ENCODE assay signal across 13 cellular contexts in genomic region chr17:49209061-49209571, GRCh38. TPM values are rescaled to one million over a fixed set of nuclear protein-coding genes. Genes with fewer than 3 reads are reported as not detected.
A peak's percentile ranks its signal among the peaks of the same experiment; 100 is the strongest.
DNase-seq lines count a peak whose midpoint lies in the region; ATAC-seq and TF ChIP-seq lines count a peak whose summit lies in the region.
"Had no signal": no experiment of that assay in that cellular context is flagged by ENCODE, and none has a peak within 500 bp of the region (broad histone marks: within the 10 kb centered on the region; RNA-seq: fewer than 3 reads in every experiment).

No MANE protein-coding gene starts in this region.

- no peak overlapping the region for H3K9ac ChIP-seq in SU-DHL-6 (ENCODE audit: low read length)

- peak overlapping the region; percentile 64 for H3K27ac Mint-ChIP-seq in activated naive CD4-positive, alpha-beta T cell treated with anti-CD3 and anti-CD28 coated beads, Interleukin-2, amount 10 ng/mL, durations not matched to agents 7 days and 5 days

- H3K4me2 ChIP-seq in SU-DHL-6 (ENCODE audit: low read depth, low read length, poor library complexity, severe bottlenecking), result peak overlapping the region; percentile 88

- CTCF ChIA-PET in activated naive CD4-positive, alpha-beta T cell treated with anti-CD3 and anti-CD28 coated beads, Interleukin-2, amount 10 ng/mL, durations not matched to agents 7 days and 5 days (lab: Charles Lee), result interaction anchor here (1.3 to 2.9 kb wide), 5 partner anchors 11 to 20 kb away, joined by 4 to 13 read pairs (median 5); no protein-coding TSS in a partner anchor

- H3K27me3 ChIP-seq in SU-DHL-6 (ENCODE audit: low read length), result no peaks in the 10 kb centered on the region
- no peaks in the 10 kb centered on the region for H3K27me3 ChIP-seq in upper lobe of left lung
- no peaks in the 10 kb centered on the region for H3K27me3 ChIP-seq in body of pancreas
- H3K27me3 ChIP-seq: ascending aorta had no signal

- H3K4me1 ChIP-seq in upper lobe of left lung (peaks cover 16 to 39% (median 31%) of the 10 kb centered on the region in 4 donors), body of pancreas (peaks cover 5% of the 10 kb centered on the region)
- H3K4me1 ChIP-seq: ascending aorta had no signal

- peaks cover 19% of the 10 kb centered on the region for H3K79me2 ChIP-seq in SU-DHL-6 (ENCODE audit: insufficient read depth, low read length)

- ATAC-seq in upper lobe of left lung (ENCODE audit: low FRiP score in 2 of 2) (no peak), body of pancreas (no peak)

- H3K9me3 Mint-ChIP-seq in activated naive CD4-positive, alpha-beta T cell treated with anti-CD3 and anti-CD28 coated beads, Interleukin-2, amount 10 ng/mL, durations not matched to agents 7 days and 5 days, result no peaks in the 10 kb centered on the region

- H3K9me3 ChIP-seq in SU-DHL-6 (ENCODE audit: insufficient read depth, low read length), result no peaks in the 10 kb centered on the region
- H3K9me3 ChIP-seq in upper lobe of left lung, result no peaks in the 10 kb centered on the region
- no peaks in the 10 kb centered on the region for H3K9me3 ChIP-seq in body of pancreas
- H3K9me3 ChIP-seq: ascending aorta, thoracic aorta had no signal

- peaks cover 31% of the 10 kb centered on the region for H3F3A ChIP-seq in SU-DHL-6 (ENCODE audit: insufficient read depth)

- TF ChIP-seq EP300 in upper lobe of left lung (IDR thresholded peaks at IDR 0.05), result no peak

- H4K20me1 ChIP-seq in SU-DHL-6 (ENCODE audit: low read depth, low read length), result no peaks in the 10 kb centered on the region

- WGBS in upper lobe of left lung, 2 donors, result 73 to 74% methylated on average over 10 of the region's 10 CpGs
- 73 to 83% methylated on average over 10 of the region's 10 CpGs for WGBS in body of pancreas, 2 donors

- no peak for TF ChIP-seq CTCF in SU-DHL-6 (IDR thresholded peaks at IDR 0.05; ENCODE audit: insufficient read depth, low read length, poor library complexity, severe bottlenecking)
- TF ChIP-seq CTCF in epithelial cell of esophagus (IDR thresholded peaks at IDR 0.05; ENCODE audit: insufficient read depth, low read depth, low read length, missing control alignments), result no peak
- TF ChIP-seq CTCF in upper lobe of left lung (IDR thresholded peaks at IDR 0.05), result no peak
- no peak for TF ChIP-seq CTCF in body of pancreas (IDR thresholded peaks at IDR 0.05)

- peak overlapping the region; percentile 93 for H3K4me3 Mint-ChIP-seq in activated naive CD4-positive, alpha-beta T cell treated with anti-CD3 and anti-CD28 coated beads, Interleukin-2, amount 10 ng/mL, durations not matched to agents 7 days and 5 days

- intact Hi-C loops in body of pancreas (cut with DNase I), result no loop called here

- no peaks in the 10 kb centered on the region for H3K9me2 ChIP-seq in SU-DHL-6 (replicated peaks; ENCODE audit: insufficient read depth, low read length)

- H3K27ac ChIP-seq in SU-DHL-6 (ENCODE audit: low read depth, low read length) (no peak overlapping the region), upper lobe of left lung (peak overlapping the region; percentile 50 to 87 (median 86)), body of pancreas (peak overlapping the region in 1 of 4 donors; percentile 52)
- H3K27ac ChIP-seq: thoracic aorta had no signal

- no peak for DNase-seq in activated naive CD4-positive, alpha-beta T cell treated with anti-CD3 and anti-CD28 coated beads, Interleukin-2, amount 10 ng/mL, durations not matched to agents 7 days and 5 days
- DNase-seq in activated naive CD4-positive, alpha-beta T cell (lab: John Stamatoyannopoulos, UW), result no peak
- DNase-seq in epithelial cell of esophagus (ENCODE audit: low read depth) (peak; percentile 38), upper lobe of left lung (no peak), NCI-H2227 (lab: John Stamatoyannopoulos, UW; ENCODE audit: unreplicated experiment) (no peak), body of pancreas (no peak)
- DNase-seq in stimulated activated CD4-positive, alpha-beta T cell treated with anti-CD3 and anti-CD28 coated beads, Interleukin-1b, Interleukin-23, amount 100 ng/mL, for 48 hours, result no peak
- DNase-seq: NCI-H1694; occipital lobe; stimulated activated CD4-positive, alpha-beta T cell treated with anti-CD3 and anti-CD28 coated beads, Interleukin-4, amount 100 ng/mL, for 4 hours had no signal

- TF ChIP-seq POLR2A in upper lobe of left lung (IDR thresholded peaks at IDR 0.05) (no peak), body of pancreas (IDR thresholded peaks at IDR 0.05) (no peak)

- no peaks in the 10 kb centered on the region for H3K36me3 ChIP-seq in SU-DHL-6 (ENCODE audit: low read length)
- no peaks in the 10 kb centered on the region for H3K36me3 ChIP-seq in upper lobe of left lung
- no peaks in the 10 kb centered on the region for H3K36me3 ChIP-seq in body of pancreas (replicated peaks in 1 of 2; ENCODE audit: insufficient read depth in 1 of 2, low read depth in 2 of 2)
- H3K36me3 ChIP-seq: ascending aorta, thoracic aorta had no signal

- H3K27me3 Mint-ChIP-seq in activated naive CD4-positive, alpha-beta T cell treated with anti-CD3 and anti-CD28 coated beads, Interleukin-2, amount 10 ng/mL, durations not matched to agents 7 days and 5 days, result peaks cover under 1% of the 10 kb centered on the region

- no peak overlapping the region for H2AFZ ChIP-seq in SU-DHL-6 (ENCODE audit: low read depth, low read length, severe bottlenecking)

- peaks cover 56% of the 10 kb centered on the region for H3K4me1 Mint-ChIP-seq in activated naive CD4-positive, alpha-beta T cell treated with anti-CD3 and anti-CD28 coated beads, Interleukin-2, amount 10 ng/mL, durations not matched to agents 7 days and 5 days

- H3K4me3 ChIP-seq in SU-DHL-6 (ENCODE audit: insufficient read depth, low read length, poor library complexity, severe bottlenecking), result no peak overlapping the region
- no peak overlapping the region for H3K4me3 ChIP-seq in epithelial cell of esophagus (ENCODE audit: low read length)
- no peak overlapping the region for H3K4me3 ChIP-seq in upper lobe of left lung
- H3K4me3 ChIP-seq in body of pancreas, result no peak overlapping the region

- H3K36me3 Mint-ChIP-seq in activated naive CD4-positive, alpha-beta T cell treated with anti-CD3 and anti-CD28 coated beads, Interleukin-2, amount 10 ng/mL, durations not matched to agents 7 days and 5 days, result peaks cover 18% of the 10 kb centered on the region

RNA-seq across cellular contexts. Expression of gene GNGT2, which starts 1.3 kb away (rescaled TPM):
- total RNA-seq in upper lobe of left lung, result 10 to 100 TPM in 3 of 6 donors, 1 to 10 TPM in 3; 1.1 to 22.5 (median 9.9) TPM
- total RNA-seq in body of pancreas, result 10 to 100 TPM in 1 of 2 donors, not detected in 1; 16.8 TPM
- total RNA-seq: ascending aorta had no signal

RNA-seq across cellular contexts. Expression of gene ABI3, which starts 1.4 kb away (rescaled TPM):
- 10 to 100 TPM in 4 of 6 donors, 1 to 10 TPM in 2; 8.5 to 38.4 (median 27.3) TPM for total RNA-seq in upper lobe of left lung
- 1 to 10 TPM; 4.9 to 6.3 TPM for total RNA-seq in body of pancreas

RNA-seq across cellular contexts. Expression of gene PHOSPHO1, which starts 21.5 kb away (rescaled TPM):
- 1 to 10 TPM in 4 of 6 donors, under 1 TPM in 1, not detected in 1; 0.30 to 4.7 (median 3.1) TPM for total RNA-seq in upper lobe of left lung
- total RNA-seq in body of pancreas, result 10 to 100 TPM in 1 of 2 donors, not detected in 1; 13.5 TPM
- total RNA-seq: ascending aorta had no signal
